20 cellular contexts compared by ENCODE assay signal in the genomic region with DNA sequence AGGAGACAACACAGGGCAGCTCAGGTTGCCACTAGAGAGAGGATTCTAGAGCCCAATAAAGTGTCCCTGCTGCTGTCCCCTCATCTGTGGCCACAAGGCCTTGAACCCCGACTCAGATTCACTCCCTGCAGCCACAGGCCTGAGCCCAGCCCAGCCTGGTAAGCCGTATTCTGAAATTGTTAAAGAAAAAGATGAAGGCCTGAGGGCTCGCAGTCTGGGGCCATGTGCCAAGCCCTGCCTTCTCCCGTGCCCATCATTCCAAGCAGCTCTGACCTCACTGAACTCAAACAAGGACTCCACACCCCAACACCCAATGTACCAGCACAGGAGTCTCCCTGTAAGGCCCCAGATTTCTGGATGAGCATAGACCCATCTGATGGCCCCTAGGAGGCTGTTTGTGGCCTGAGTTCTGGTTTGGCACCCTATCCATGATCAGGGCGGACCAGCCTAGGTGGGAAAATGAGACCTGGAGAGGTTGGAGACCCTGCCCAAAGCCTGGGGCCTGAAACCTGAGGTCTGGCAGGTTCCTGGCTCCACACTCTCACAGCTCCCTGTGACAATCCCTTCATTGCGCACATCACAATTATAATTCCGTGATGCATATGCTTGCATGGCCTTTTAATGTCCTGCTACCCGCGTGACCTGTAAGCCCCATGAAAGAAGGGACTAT.
DNase-seq lines count a peak whose midpoint lies in the region; ATAC-seq and TF ChIP-seq lines count a peak whose summit lies in the region.
"Had no signal": no experiment of that assay in that cellular context is flagged by ENCODE, and none has a peak within 500 bp of the region (broad histone marks: within the 10 kb centered on the region; RNA-seq: fewer than 3 reads in every experiment).

No MANE protein-coding gene starts in this region.

- H3K27me3 Mint-ChIP-seq in activated T-helper 2 cell treated with anti-CD3 and anti-CD28 coated beads, Interferon-gamma antibody, Interleukin-2, Interleukin-4, amounts not matched to agents 10 μg/mL and 5 μg/mL and 100 μg/mL, durations not matched to agents 14 hours and 24 hours and 36 hours (ENCODE audit: low read depth), result peaks cover 23% of the 10 kb centered on the region

- no peak overlapping the region for H3K4me3 Mint-ChIP-seq in activated T-helper 2 cell treated with anti-CD3 and anti-CD28 coated beads, Interferon-gamma antibody, Interleukin-2, Interleukin-4, amounts not matched to agents 10 μg/mL and 5 μg/mL and 100 μg/mL, durations not matched to agents 14 hours and 24 hours and 36 hours (ENCODE audit: low read depth)
- H3K4me3 Mint-ChIP-seq: CD8-positive, alpha-beta memory T cell had no signal

- no peak overlapping the region for H3K9ac ChIP-seq in OCI-LY3 (ENCODE audit: low read length)

- H3K36me3 Mint-ChIP-seq in activated T-helper 2 cell treated with anti-CD3 and anti-CD28 coated beads, Interferon-gamma antibody, Interleukin-2, Interleukin-4, amounts not matched to agents 10 μg/mL and 5 μg/mL and 100 μg/mL, durations not matched to agents 14 hours and 24 hours and 36 hours (ENCODE audit: low read depth), result no peaks in the 10 kb centered on the region
- H3K36me3 Mint-ChIP-seq: CD8-positive, alpha-beta memory T cell; IgD-negative memory B cell had no signal

- H4K20me1 ChIP-seq in OCI-LY3 (ENCODE audit: insufficient read depth, low read length), result no peaks in the 10 kb centered on the region

- H3K4me1 ChIP-seq in OCI-LY3 (ENCODE audit: low read length), result peaks cover 26% of the 10 kb centered on the region

- H3K9me3 Mint-ChIP-seq in activated T-helper 2 cell treated with anti-CD3 and anti-CD28 coated beads, Interferon-gamma antibody, Interleukin-2, Interleukin-4, amounts not matched to agents 10 μg/mL and 5 μg/mL and 100 μg/mL, durations not matched to agents 14 hours and 24 hours and 36 hours, result no peaks in the 10 kb centered on the region
- H3K9me3 Mint-ChIP-seq: CD8-positive, alpha-beta memory T cell; IgD-negative memory B cell had no signal

- DNase-seq in activated CD8-positive, alpha-beta memory T cell treated with anti-CD3 and anti-CD28 coated beads, Interleukin-2, amount 50 U/mL, for 48 hours, result peak; percentile 44
- DNase-seq in islet precursor cell (peak; percentile 48), ureter (ENCODE audit: low spot score) (peak; percentile 37), DMS53 treated with DMSO at 0.1 percent for 48 hours (lab: John Stamatoyannopoulos, UW; ENCODE audit: unreplicated experiment) (no peak)
- no peak for DNase-seq in activated T-helper 2 cell treated with anti-CD3 and anti-CD28 coated beads, Interferon-gamma antibody, Interleukin-2, Interleukin-4, amounts not matched to agents 10 μg/mL and 5 μg/mL and 100 μg/mL, durations not matched to agents 14 hours and 24 hours and 36 hours (ENCODE audit: low spot score)
- DNase-seq: ACHN; C1 segment of cervical spinal cord; CD8-positive, alpha-beta memory T cell; MM.1S; NCI-H1105 treated with DMSO at 0.1 percent for 48 hours; NCI-H1694; NCI-H2081 treated with DMSO at 0.1 percent for 48 hours; NCI-H510A; NCI-H748 treated with DMSO at 0.1 percent for 48 hours; NK-92 treated with Interleukin-12 subunit alpha and Interleukin-12 subunit beta, amount 100 ng/mL, for 24 hours; RPMI8226; SIG-M5 had no signal

- H3K27ac Mint-ChIP-seq in activated T-helper 2 cell treated with anti-CD3 and anti-CD28 coated beads, Interferon-gamma antibody, Interleukin-2, Interleukin-4, amounts not matched to agents 10 μg/mL and 5 μg/mL and 100 μg/mL, durations not matched to agents 14 hours and 24 hours and 36 hours, result no peak overlapping the region

- H3K36me3 ChIP-seq in OCI-LY3 (replicated peaks; ENCODE audit: low read depth, low read length), result no peaks in the 10 kb centered on the region

- H2AFZ ChIP-seq in OCI-LY3 (ENCODE audit: low read depth, low read length), result no peak overlapping the region

- TF ChIP-seq CTCF in OCI-LY3 (IDR thresholded peaks at IDR 0.05; ENCODE audit: low read depth, low read length), result no peak

- no peaks in the 10 kb centered on the region for H3K79me2 ChIP-seq in OCI-LY3 (ENCODE audit: low read length)

- H3K4me2 ChIP-seq in OCI-LY3 (ENCODE audit: low read length), result 0 out of 2 replicates have a peak overlapping the region, but pooled peaks have one; percentile 11

- no peak overlapping the region for H3K4me3 ChIP-seq in OCI-LY3 (ENCODE audit: low read length)

- peaks cover 18% of the 10 kb centered on the region for H3K4me1 Mint-ChIP-seq in activated T-helper 2 cell treated with anti-CD3 and anti-CD28 coated beads, Interferon-gamma antibody, Interleukin-2, Interleukin-4, amounts not matched to agents 10 μg/mL and 5 μg/mL and 100 μg/mL, durations not matched to agents 14 hours and 24 hours and 36 hours (ENCODE audit: low read depth)

- no peak for ATAC-seq in HG03469 (IDR thresholded peaks at IDR 0.05; ENCODE audit: unreplicated experiment)

- no peaks in the 10 kb centered on the region for H3K27me3 ChIP-seq in OCI-LY3 (ENCODE audit: low read depth, low read length)

- H3K27ac ChIP-seq in OCI-LY3 (ENCODE audit: low read length), result no peak overlapping the region

- intact Hi-C loops in activated T-helper 2 cell treated with anti-CD3 and anti-CD28 coated beads, Interferon-gamma antibody, Interleukin-2, Interleukin-4, amounts not matched to agents 10 μg/mL and 5 μg/mL and 100 μg/mL, durations not matched to agents 14 hours and 24 hours and 36 hours (cut with micrococcal nuclease), result no loop called here

- no peaks in the 10 kb centered on the region for H3K9me3 ChIP-seq in OCI-LY3 (ENCODE audit: insufficient read depth, low read length)

Comparison
In these comparisons a context has a peak if more than half of its experiments do, and no peak if none do; other contexts are left out.
1. DNase-seq: peak in activated CD8-positive, alpha-beta memory T cell treated with anti-CD3 and anti-CD28 coated beads, Interleukin-2, amount 50 U/mL, for 48 hours (single experiment), islet precursor cell (single experiment) and ureter (single experiment); none in activated T-helper 2 cell treated with anti-CD3 and anti-CD28 coated beads, Interferon-gamma antibody, Interleukin-2, Interleukin-4, amounts not matched to agents 10 μg/mL and 5 μg/mL and 100 μg/mL, durations not matched to agents 14 hours and 24 hours and 36 hours (single experiment) and DMS53 treated with DMSO at 0.1 percent for 48 hours (single experiment).